ENCODE assay signal across 1 cellular context in the genomic region with DNA sequence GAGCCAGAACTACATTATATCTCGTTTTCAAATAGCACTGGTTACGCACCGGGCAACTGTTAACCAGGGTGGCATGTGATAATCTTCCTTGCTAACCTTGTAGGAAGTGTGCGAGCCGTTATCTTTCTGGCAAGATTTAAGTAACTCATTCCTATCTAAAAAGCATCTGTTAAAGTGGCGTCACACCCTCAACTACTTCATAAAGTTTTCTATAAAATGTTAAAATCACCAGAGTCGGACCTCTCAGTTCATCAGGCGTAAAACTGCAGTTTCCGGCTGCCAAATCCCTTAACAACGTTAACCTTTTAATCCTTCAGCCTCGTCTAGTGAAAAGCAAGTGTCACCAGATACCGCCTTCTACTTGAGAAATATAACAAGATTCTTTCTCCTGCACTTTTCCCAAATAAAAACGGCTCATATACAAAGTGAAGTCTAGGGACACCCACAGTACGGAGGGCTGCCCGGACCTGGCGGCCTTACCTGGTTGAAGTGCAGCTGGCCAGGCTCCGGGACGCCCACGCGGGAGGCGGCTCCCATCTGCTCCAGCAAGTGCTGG.
A peak's percentile ranks its signal among the peaks of the same experiment; 100 is the strongest.
TF ChIP-seq lines count a peak whose summit lies in the region.

No MANE protein-coding gene starts in this region.

TF ChIP-seq in K562, 482 proteins besides CTCF, POLR2A, EP300 and RAD21 (continued from another document and continues in another):
- TF ChIP-seq, protein P1, sequence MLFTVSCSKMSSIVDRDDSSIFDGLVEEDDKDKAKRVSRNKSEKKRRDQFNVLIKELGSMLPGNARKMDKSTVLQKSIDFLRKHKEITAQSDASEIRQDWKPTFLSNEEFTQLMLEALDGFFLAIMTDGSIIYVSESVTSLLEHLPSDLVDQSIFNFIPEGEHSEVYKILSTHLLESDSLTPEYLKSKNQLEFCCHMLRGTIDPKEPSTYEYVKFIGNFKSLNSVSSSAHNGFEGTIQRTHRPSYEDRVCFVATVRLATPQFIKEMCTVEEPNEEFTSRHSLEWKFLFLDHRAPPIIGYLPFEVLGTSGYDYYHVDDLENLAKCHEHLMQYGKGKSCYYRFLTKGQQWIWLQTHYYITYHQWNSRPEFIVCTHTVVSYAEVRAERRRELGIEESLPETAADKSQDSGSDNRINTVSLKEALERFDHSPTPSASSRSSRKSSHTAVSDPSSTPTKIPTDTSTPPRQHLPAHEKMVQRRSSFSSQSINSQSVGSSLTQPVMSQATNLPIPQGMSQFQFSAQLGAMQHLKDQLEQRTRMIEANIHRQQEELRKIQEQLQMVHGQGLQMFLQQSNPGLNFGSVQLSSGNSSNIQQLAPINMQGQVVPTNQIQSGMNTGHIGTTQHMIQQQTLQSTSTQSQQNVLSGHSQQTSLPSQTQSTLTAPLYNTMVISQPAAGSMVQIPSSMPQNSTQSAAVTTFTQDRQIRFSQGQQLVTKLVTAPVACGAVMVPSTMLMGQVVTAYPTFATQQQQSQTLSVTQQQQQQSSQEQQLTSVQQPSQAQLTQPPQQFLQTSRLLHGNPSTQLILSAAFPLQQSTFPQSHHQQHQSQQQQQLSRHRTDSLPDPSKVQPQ (CRISPR knock-in tag; IDR thresholded peaks at IDR 0.05; ENCODE audit: borderline replicate concordance), result no peak
- TF ChIP-seq SNIP1 (IDR thresholded peaks at IDR 0.05; ENCODE audit: low read depth) (no peak), SAFB2 (IDR thresholded peaks at IDR 0.05; ENCODE audit: borderline replicate concordance, low read depth, low read length, severe bottlenecking) (no peak), ZSCAN29 (IDR thresholded peaks at IDR 0.05) (no peak), NFRKB (IDR thresholded peaks at IDR 0.05; ENCODE audit: low read depth) (no peak), KLF6 (CRISPR knock-in tag; IDR thresholded peaks at IDR 0.05; ENCODE audit: borderline replicate concordance) (no peak), MEF2A (IDR thresholded peaks at IDR 0.05; ENCODE audit: control insufficient read depth, low read depth, low read length) (no peak), SIRT6 (IDR thresholded peaks at IDR 0.05; ENCODE audit: low read depth, low read length) (no peak), RFX1 (IDR thresholded peaks at IDR 0.05) (no peak), ZNF699 (CRISPR knock-in tag; IDR thresholded peaks at IDR 0.05; ENCODE audit: insufficient replicate concordance) (no peak), ATF1 (CRISPR knock-in tag; IDR thresholded peaks at IDR 0.05) (no peak), ATF1 (tag; IDR thresholded peaks at IDR 0.05) (no peak), MEIS2 (IDR thresholded peaks at IDR 0.05; ENCODE audit: partially characterized antibody) (no peak), ZNF444 (CRISPR knock-in tag; IDR thresholded peaks at IDR 0.05) (no peak), ZNF668 (CRISPR knock-in tag; IDR thresholded peaks at IDR 0.05) (no peak), HOXB6 (CRISPR knock-in tag; IDR thresholded peaks at IDR 0.05; ENCODE audit: borderline replicate concordance) (no peak), JUND (IDR thresholded peaks at IDR 0.05; ENCODE audit: borderline replicate concordance, low read depth, low read length) (0 out of 2 replicates have a peak, but pooled peaks have one; percentile 9), JUND (tag; IDR thresholded peaks at IDR 0.05; ENCODE audit: borderline replicate concordance, low read depth, low read length) (0 out of 3 replicates have a peak, but pooled peaks have one; percentile 22), EP400 (IDR thresholded peaks at IDR 0.05) (peak; percentile 16; the same call in 1 of the 2 replicates), ZNF316 (IDR thresholded peaks at IDR 0.05) (no peak), POU5F1 (IDR thresholded peaks at IDR 0.05; ENCODE audit: borderline replicate concordance, low read depth, low read length, partially characterized antibody) (no peak), ETV5 (CRISPR knock-in tag; IDR thresholded peaks at IDR 0.05; ENCODE audit: low read depth) (no peak), CAMTA2 (CRISPR knock-in tag; conservative IDR thresholded peaks at IDR 0.05) (no peak), ADNP (tag; IDR thresholded peaks at IDR 0.05) (no peak), KAT2B (IDR thresholded peaks at IDR 0.05; ENCODE audit: low read depth, low read length) (no peak), ZNF224 (CRISPR knock-in tag; IDR thresholded peaks at IDR 0.05) (no peak), KLF1 (tag; IDR thresholded peaks at IDR 0.05) (no peak), SAP30 (IDR thresholded peaks at IDR 0.05; ENCODE audit: borderline replicate concordance, insufficient read depth, low read depth, low read length, poor library complexity, severe bottlenecking) (peak; percentile 52), ZNF57 (CRISPR knock-in tag; IDR thresholded peaks at IDR 0.05) (no peak), ZNF212 (CRISPR knock-in tag; IDR thresholded peaks at IDR 0.05) (no peak), NFIC (IDR thresholded peaks at IDR 0.05) (peak; percentile 11; the same call in 1 of the 2 replicates), DNMT1 (IDR thresholded peaks at IDR 0.05) (no peak), EWSR1 (IDR thresholded peaks at IDR 0.05; ENCODE audit: borderline replicate concordance, low read depth, partially characterized antibody) (no peak), KDM4B (IDR thresholded peaks at IDR 0.05; ENCODE audit: borderline replicate concordance in 2 of 2, low read depth in 1 of 2) (no peak), ZNF146 (CRISPR knock-in tag; IDR thresholded peaks at IDR 0.05; ENCODE audit: unreplicated experiment) (no peak), ESRRB (CRISPR knock-in tag; IDR thresholded peaks at IDR 0.05; ENCODE audit: borderline replicate concordance) (no peak), SUPT5H (IDR thresholded peaks at IDR 0.05) (no peak), POLR3A (IDR thresholded peaks at IDR 0.05; ENCODE audit: borderline replicate concordance, extremely low read depth, insufficient read depth, insufficient read length) (no peak), LCOR (CRISPR knock-in tag; IDR thresholded peaks at IDR 0.05) (peak; percentile 21; the same call in 1 of the 2 replicates)
- TF ChIP-seq, protein P2, sequence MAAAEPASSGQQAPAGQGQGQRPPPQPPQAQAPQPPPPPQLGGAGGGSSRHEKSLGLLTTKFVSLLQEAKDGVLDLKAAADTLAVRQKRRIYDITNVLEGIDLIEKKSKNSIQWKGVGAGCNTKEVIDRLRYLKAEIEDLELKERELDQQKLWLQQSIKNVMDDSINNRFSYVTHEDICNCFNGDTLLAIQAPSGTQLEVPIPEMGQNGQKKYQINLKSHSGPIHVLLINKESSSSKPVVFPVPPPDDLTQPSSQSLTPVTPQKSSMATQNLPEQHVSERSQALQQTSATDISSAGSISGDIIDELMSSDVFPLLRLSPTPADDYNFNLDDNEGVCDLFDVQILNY (CRISPR knock-in tag; IDR thresholded peaks at IDR 0.05), result no peak
- TF ChIP-seq, protein P3, sequence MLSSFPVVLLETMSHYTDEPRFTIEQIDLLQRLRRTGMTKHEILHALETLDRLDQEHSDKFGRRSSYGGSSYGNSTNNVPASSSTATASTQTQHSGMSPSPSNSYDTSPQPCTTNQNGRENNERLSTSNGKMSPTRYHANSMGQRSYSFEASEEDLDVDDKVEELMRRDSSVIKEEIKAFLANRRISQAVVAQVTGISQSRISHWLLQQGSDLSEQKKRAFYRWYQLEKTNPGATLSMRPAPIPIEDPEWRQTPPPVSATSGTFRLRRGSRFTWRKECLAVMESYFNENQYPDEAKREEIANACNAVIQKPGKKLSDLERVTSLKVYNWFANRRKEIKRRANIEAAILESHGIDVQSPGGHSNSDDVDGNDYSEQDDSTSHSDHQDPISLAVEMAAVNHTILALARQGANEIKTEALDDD (IDR thresholded peaks at IDR 0.05), result peak; percentile 99
- TF ChIP-seq, protein P4, sequence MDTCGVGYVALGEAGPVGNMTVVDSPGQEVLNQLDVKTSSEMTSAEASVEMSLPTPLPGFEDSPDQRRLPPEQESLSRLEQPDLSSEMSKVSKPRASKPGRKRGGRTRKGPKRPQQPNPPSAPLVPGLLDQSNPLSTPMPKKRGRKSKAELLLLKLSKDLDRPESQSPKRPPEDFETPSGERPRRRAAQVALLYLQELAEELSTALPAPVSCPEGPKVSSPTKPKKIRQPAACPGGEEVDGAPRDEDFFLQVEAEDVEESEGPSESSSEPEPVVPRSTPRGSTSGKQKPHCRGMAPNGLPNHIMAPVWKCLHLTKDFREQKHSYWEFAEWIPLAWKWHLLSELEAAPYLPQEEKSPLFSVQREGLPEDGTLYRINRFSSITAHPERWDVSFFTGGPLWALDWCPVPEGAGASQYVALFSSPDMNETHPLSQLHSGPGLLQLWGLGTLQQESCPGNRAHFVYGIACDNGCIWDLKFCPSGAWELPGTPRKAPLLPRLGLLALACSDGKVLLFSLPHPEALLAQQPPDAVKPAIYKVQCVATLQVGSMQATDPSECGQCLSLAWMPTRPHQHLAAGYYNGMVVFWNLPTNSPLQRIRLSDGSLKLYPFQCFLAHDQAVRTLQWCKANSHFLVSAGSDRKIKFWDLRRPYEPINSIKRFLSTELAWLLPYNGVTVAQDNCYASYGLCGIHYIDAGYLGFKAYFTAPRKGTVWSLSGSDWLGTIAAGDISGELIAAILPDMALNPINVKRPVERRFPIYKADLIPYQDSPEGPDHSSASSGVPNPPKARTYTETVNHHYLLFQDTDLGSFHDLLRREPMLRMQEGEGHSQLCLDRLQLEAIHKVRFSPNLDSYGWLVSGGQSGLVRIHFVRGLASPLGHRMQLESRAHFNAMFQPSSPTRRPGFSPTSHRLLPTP (IDR thresholded peaks at IDR 0.05; ENCODE audit: borderline replicate concordance, extremely low read depth, insufficient read length), result no peak
- TF ChIP-seq, protein P5, sequence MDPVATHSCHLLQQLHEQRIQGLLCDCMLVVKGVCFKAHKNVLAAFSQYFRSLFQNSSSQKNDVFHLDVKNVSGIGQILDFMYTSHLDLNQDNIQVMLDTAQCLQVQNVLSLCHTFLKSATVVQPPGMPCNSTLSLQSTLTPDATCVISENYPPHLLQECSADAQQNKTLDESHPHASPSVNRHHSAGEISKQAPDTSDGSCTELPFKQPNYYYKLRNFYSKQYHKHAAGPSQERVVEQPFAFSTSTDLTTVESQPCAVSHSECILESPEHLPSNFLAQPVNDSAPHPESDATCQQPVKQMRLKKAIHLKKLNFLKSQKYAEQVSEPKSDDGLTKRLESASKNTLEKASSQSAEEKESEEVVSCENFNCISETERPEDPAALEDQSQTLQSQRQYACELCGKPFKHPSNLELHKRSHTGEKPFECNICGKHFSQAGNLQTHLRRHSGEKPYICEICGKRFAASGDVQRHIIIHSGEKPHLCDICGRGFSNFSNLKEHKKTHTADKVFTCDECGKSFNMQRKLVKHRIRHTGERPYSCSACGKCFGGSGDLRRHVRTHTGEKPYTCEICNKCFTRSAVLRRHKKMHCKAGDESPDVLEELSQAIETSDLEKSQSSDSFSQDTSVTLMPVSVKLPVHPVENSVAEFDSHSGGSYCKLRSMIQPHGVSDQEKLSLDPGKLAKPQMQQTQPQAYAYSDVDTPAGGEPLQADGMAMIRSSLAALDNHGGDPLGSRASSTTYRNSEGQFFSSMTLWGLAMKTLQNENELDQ (CRISPR knock-in tag; IDR thresholded peaks at IDR 0.05; ENCODE audit: borderline replicate concordance), result no peak
- TF ChIP-seq, protein P6, sequence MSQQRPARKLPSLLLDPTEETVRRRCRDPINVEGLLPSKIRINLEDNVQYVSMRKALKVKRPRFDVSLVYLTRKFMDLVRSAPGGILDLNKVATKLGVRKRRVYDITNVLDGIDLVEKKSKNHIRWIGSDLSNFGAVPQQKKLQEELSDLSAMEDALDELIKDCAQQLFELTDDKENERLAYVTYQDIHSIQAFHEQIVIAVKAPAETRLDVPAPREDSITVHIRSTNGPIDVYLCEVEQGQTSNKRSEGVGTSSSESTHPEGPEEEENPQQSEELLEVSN (IDR thresholded peaks at IDR 0.05; ENCODE audit: borderline replicate concordance in 1 of 2, extremely low read depth in 1 of 2, insufficient read depth in 1 of 2, insufficient read length in 1 of 2, low read depth in 1 of 2, low read length in 1 of 2, poor library complexity in 1 of 2, severe bottlenecking in 1 of 2), result no peak
- TF ChIP-seq, protein P7, sequence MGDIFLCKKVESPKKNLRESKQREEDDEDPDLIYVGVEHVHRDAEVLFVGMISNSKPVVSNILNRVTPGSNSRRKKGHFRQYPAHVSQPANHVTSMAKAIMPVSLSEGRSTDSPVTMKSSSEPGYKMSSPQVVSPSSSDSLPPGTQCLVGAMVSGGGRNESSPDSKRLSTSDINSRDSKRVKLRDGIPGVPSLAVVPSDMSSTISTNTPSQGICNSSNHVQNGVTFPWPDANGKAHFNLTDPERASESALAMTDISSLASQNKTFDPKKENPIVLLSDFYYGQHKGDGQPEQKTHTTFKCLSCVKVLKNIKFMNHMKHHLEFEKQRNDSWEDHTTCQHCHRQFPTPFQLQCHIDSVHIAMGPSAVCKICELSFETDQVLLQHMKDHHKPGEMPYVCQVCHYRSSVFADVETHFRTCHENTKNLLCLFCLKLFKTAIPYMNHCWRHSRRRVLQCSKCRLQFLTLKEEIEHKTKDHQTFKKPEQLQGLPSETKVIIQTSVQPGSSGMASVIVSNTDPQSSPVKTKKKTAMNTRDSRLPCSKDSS (IDR thresholded peaks at IDR 0.05; ENCODE audit: low read depth, partially characterized antibody), result no peak
- TF ChIP-seq, protein P8, sequence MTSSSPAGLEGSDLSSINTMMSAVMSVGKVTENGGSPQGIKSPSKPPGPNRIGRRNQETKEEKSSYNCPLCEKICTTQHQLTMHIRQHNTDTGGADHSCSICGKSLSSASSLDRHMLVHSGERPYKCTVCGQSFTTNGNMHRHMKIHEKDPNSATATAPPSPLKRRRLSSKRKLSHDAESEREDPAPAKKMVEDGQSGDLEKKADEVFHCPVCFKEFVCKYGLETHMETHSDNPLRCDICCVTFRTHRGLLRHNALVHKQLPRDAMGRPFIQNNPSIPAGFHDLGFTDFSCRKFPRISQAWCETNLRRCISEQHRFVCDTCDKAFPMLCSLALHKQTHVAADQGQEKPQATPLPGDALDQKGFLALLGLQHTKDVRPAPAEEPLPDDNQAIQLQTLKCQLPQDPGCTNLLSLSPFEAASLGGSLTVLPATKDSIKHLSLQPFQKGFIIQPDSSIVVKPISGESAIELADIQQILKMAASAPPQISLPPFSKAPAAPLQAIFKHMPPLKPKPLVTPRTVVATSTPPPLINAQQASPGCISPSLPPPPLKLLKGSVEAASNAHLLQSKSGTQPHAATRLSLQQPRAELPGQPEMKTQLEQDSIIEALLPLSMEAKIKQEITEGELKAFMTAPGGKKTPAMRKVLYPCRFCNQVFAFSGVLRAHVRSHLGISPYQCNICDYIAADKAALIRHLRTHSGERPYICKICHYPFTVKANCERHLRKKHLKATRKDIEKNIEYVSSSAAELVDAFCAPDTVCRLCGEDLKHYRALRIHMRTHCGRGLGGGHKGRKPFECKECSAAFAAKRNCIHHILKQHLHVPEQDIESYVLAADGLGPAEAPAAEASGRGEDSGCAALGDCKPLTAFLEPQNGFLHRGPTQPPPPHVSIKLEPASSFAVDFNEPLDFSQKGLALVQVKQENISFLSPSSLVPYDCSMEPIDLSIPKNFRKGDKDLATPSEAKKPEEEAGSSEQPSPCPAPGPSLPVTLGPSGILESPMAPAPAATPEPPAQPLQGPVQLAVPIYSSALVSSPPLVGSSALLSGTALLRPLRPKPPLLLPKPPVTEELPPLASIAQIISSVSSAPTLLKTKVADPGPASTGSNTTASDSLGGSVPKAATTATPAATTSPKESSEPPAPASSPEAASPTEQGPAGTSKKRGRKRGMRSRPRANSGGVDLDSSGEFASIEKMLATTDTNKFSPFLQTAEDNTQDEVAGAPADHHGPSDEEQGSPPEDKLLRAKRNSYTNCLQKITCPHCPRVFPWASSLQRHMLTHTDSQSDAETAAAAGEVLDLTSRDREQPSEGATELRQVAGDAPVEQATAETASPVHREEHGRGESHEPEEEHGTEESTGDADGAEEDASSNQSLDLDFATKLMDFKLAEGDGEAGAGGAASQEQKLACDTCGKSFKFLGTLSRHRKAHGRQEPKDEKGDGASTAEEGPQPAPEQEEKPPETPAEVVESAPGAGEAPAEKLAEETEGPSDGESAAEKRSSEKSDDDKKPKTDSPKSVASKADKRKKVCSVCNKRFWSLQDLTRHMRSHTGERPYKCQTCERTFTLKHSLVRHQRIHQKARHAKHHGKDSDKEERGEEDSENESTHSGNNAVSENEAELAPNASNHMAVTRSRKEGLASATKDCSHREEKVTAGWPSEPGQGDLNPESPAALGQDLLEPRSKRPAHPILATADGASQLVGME (CRISPR knock-in tag; IDR thresholded peaks at IDR 0.05), result no peak
